In the genomic region with DNA sequence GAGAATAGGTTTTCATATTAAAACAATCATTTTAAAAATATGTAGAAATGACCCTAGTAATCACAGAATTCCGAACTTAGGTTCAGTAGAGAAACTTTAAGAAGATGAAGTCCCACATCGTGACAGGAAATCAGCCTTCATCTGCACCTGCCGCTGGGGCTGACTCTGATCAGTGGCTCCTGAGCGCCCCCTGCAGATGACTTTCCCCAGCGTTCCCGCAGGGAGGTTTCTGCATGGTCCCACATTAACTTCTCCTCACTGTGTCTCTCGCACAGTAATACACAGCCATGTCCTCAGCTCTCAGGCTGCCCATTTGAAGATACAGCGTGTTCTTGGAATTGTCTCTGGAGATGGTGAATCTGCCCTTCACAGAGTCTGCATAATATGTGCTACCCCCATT, we compare ENCODE assay signal across 8 cellular contexts.
A peak's percentile ranks its signal among the peaks of the same experiment; 100 is the strongest.
DNase-seq lines count a peak whose midpoint lies in the region; ATAC-seq lines count a peak whose summit lies in the region.

No MANE protein-coding gene starts in this region.

- H3K9me3 Mint-ChIP-seq in activated naive CD4-positive, alpha-beta T cell treated with anti-CD3 and anti-CD28 coated beads, Interleukin-2, amount 50 U/mL, for 72 hours: no peaks in the 10 kb centered on the region

- no peak overlapping the region for H3K27ac Mint-ChIP-seq in activated naive CD4-positive, alpha-beta T cell treated with anti-CD3 and anti-CD28 coated beads, Interleukin-2, amount 50 U/mL, for 72 hours

- ATAC-seq in GM18907 (IDR thresholded peaks at IDR 0.05; ENCODE audit: unreplicated experiment) (peak; percentile 56), HG03135 (IDR thresholded peaks at IDR 0.05; ENCODE audit: unreplicated experiment) (no peak)
- ATAC-seq in activated naive CD4-positive, alpha-beta T cell treated with anti-CD3 and anti-CD28 coated beads, Interleukin-2, amount 50 U/mL, for 72 hours: peak; percentile 67 to 70

- DNase-seq in T-helper 9 cell (peak; percentile 67), GM19238 (ENCODE audit: insufficient read length, low spot score) (no peak), NCI-H1694 (lab: John Stamatoyannopoulos, UW) (no peak), NCI-H2171 (lab: John Stamatoyannopoulos, UW) (no peak)
- DNase-seq in activated naive CD4-positive, alpha-beta T cell treated with anti-CD3 and anti-CD28 coated beads, Interleukin-2, amount 50 U/mL, for 72 hours (ENCODE audit: low spot score in 2 of 2): peak in 1 of 2 donors; percentile 77
- DNase-seq in stimulated activated CD8-positive, alpha-beta memory T cell treated with anti-CD3 and anti-CD28 coated beads, Interleukin-7, amount 100 ng/mL, for 24 hours (ENCODE audit: low read depth): peak; percentile 34

- no peaks in the 10 kb centered on the region for H3K36me3 Mint-ChIP-seq in activated naive CD4-positive, alpha-beta T cell treated with anti-CD3 and anti-CD28 coated beads, Interleukin-2, amount 50 U/mL, for 72 hours

Comparison
In these comparisons a context has a peak if more than half of its experiments do, and no peak if none do; other contexts are left out.
1. DNase-seq: peak in T-helper 9 cell (single experiment) and stimulated activated CD8-positive, alpha-beta memory T cell treated with anti-CD3 and anti-CD28 coated beads, Interleukin-7, amount 100 ng/mL, for 24 hours (single experiment); none in GM19238 (single experiment), NCI-H1694 (single experiment) and NCI-H2171 (single experiment).